ENCODE assay signal across 18 cellular contexts in genomic region chr1:188517139-188517538, GRCh38.
DNase-seq lines count a peak whose midpoint lies in the region; ATAC-seq and TF ChIP-seq lines count a peak whose summit lies in the region.
"Had no signal": no experiment of that assay in that cellular context is flagged by ENCODE, and none has a peak within 500 bp of the region (broad histone marks: within the 10 kb centered on the region; RNA-seq: fewer than 3 reads in every experiment).

No MANE protein-coding gene starts in this region.

- POLR2A ChIA-PET in HEK293T (lab: Yijun Ruan, JAX), result no interaction called here

- H3K36me3 Mint-ChIP-seq in natural killer cell treated with Interleukin-12 subunit alpha and Interleukin-12 subunit beta and Interleukin-15 and Interleukin-18, amount 100 ng/mL, for 72 hours, result no peaks in the 10 kb centered on the region
- H3K36me3 Mint-ChIP-seq: CD4-positive, CD25-positive, alpha-beta regulatory T cell; CD8-positive, alpha-beta T cell had no signal

- ATAC-seq in SK-N-SH treated with all-trans-retinoic acid at 6 μM for 48 hours (peak; percentile 91), HG03342 (IDR thresholded peaks at IDR 0.05; ENCODE audit: unreplicated experiment) (no peak)
- ATAC-seq in natural killer cell treated with Interleukin-12 subunit alpha and Interleukin-12 subunit beta and Interleukin-15 and Interleukin-18, amount 100 ng/mL, for 72 hours, result no peak
- ATAC-seq: CD8-positive, alpha-beta T cell; GM12878 had no signal

- no peaks in the 10 kb centered on the region for H3K27me3 Mint-ChIP-seq in natural killer cell treated with Interleukin-12 subunit alpha and Interleukin-12 subunit beta and Interleukin-15 and Interleukin-18, amount 100 ng/mL, for 72 hours
- H3K27me3 Mint-ChIP-seq: B cell; CD4-positive, CD25-positive, alpha-beta regulatory T cell had no signal

- peaks cover 8% of the 10 kb centered on the region for H3K9me3 Mint-ChIP-seq in natural killer cell treated with Interleukin-12 subunit alpha and Interleukin-12 subunit beta and Interleukin-15 and Interleukin-18, amount 100 ng/mL, for 72 hours

- H3K4me1 Mint-ChIP-seq in natural killer cell treated with Interleukin-12 subunit alpha and Interleukin-12 subunit beta and Interleukin-15 and Interleukin-18, amount 100 ng/mL, for 72 hours (ENCODE audit: low read depth in 2 of 2), result no peaks in the 10 kb centered on the region
- H3K4me1 Mint-ChIP-seq: B cell; CD4-positive, CD25-positive, alpha-beta regulatory T cell had no signal

- DNase-seq in HT1080 (ENCODE audit: low read depth) (peak; percentile 8), fibroblast of peridontal ligament (ENCODE audit: extremely low read depth) (peak; percentile 53), HEK293T (ENCODE audit: extremely low spot score) (no peak)
- no peak for DNase-seq in natural killer cell treated with Interleukin-12 subunit alpha and Interleukin-12 subunit beta and Interleukin-15 and Interleukin-18, amount 100 ng/mL, for 72 hours (ENCODE audit: low spot score)
- DNase-seq: Caco-2; CD4-positive, CD25-positive, alpha-beta regulatory T cell; CD8-positive, alpha-beta T cell; DMS 273 treated with DMSO at 0.1 percent for 48 hours; DMS79; EL; GDM1; GOT3; H7; HCEC 1CT had no signal

- CTCF ChIA-PET in HEK293T (lab: Yijun Ruan, JAX), result no interaction called here

- no peak overlapping the region for H3K4me3 Mint-ChIP-seq in natural killer cell treated with Interleukin-12 subunit alpha and Interleukin-12 subunit beta and Interleukin-15 and Interleukin-18, amount 100 ng/mL, for 72 hours
- H3K4me3 Mint-ChIP-seq: B cell; CD4-positive, CD25-positive, alpha-beta regulatory T cell; CD8-positive, alpha-beta T cell had no signal

- H3K27ac Mint-ChIP-seq in natural killer cell treated with Interleukin-12 subunit alpha and Interleukin-12 subunit beta and Interleukin-15 and Interleukin-18, amount 100 ng/mL, for 72 hours, result no peak overlapping the region
- H3K27ac Mint-ChIP-seq: B cell; CD4-positive, CD25-positive, alpha-beta regulatory T cell; CD8-positive, alpha-beta T cell had no signal

TF ChIP-seq in SK-N-SH treated with all-trans-retinoic acid at 6 μM for 48 hours, 23 proteins besides CTCF, POLR2A, EP300 and RAD21:
- no peak for TF ChIP-seq ISL1 (CRISPR knock-in tag; IDR thresholded peaks at IDR 0.05)
- TF ChIP-seq ZNF8 (CRISPR knock-in tag; IDR thresholded peaks at IDR 0.05), result no peak
- TF ChIP-seq ZC3H10 (CRISPR knock-in tag; IDR thresholded peaks at IDR 0.05), result peak; percentile 26; the same call in 1 of the 2 replicates
- peak; percentile 61; the same call in 1 of the 2 replicates for TF ChIP-seq TOX (CRISPR knock-in tag; IDR thresholded peaks at IDR 0.05; ENCODE audit: borderline replicate concordance)

TF ChIP-seq in HEK293T, 16 proteins besides CTCF, POLR2A, EP300 and RAD21:
- TF ChIP-seq FOXM1 (IDR thresholded peaks at IDR 0.05; ENCODE audit: borderline replicate concordance) (no peak), TARDBP (IDR thresholded peaks at IDR 0.05) (no peak), SP1 (IDR thresholded peaks at IDR 0.05) (no peak), LEF1 (IDR thresholded peaks at IDR 0.05; ENCODE audit: borderline replicate concordance) (no peak), ZNF384 (IDR thresholded peaks at IDR 0.05) (no peak), SUZ12 (IDR thresholded peaks at IDR 0.05) (no peak), BHLHE40 (IDR thresholded peaks at IDR 0.05; ENCODE audit: borderline replicate concordance) (no peak), CTBP1 (IDR thresholded peaks at IDR 0.05; ENCODE audit: borderline replicate concordance) (no peak), ARNT (IDR thresholded peaks at IDR 0.05) (no peak), FOXK2 (IDR thresholded peaks at IDR 0.05) (no peak), NFRKB (IDR thresholded peaks at IDR 0.05) (no peak), HDGF (IDR thresholded peaks at IDR 0.05; ENCODE audit: borderline replicate concordance) (no peak), FOXA1 (IDR thresholded peaks at IDR 0.05) (no peak), PKNOX1 (IDR thresholded peaks at IDR 0.05) (no peak)

Comparison
In these comparisons a context has a peak if more than half of its experiments do, and no peak if none do; other contexts are left out.
1. DNase-seq: peak in HT1080 (single experiment) and fibroblast of peridontal ligament (single experiment); none in natural killer cell treated with Interleukin-12 subunit alpha and Interleukin-12 subunit beta and Interleukin-15 and Interleukin-18, amount 100 ng/mL, for 72 hours (single experiment) and HEK293T (single experiment).